Comparison of ENCODE assay signal across 8 cellular contexts in genomic region chr6:15023448-15023847, GRCh38.
DNase-seq lines count a peak whose midpoint lies in the region; ATAC-seq, FAIRE-seq and TF ChIP-seq lines count a peak whose summit lies in the region.

No MANE protein-coding gene starts in this region.

- TF ChIP-seq POLR2A in H1 (IDR thresholded peaks at IDR 0.05; ENCODE audit: control extremely low read depth in 1 of 2, low read depth in 2 of 2, low read length in 2 of 2): no peak

- H3K27ac Mint-ChIP-seq in IgD-negative memory B cell (peak overlapping the region in 1 of 3 donors; percentile 2), progenitor cell of endocrine pancreas (no peak overlapping the region)

- peak overlapping the region; percentile 65 for H2BK12ac ChIP-seq in H1 (ENCODE audit: low read depth, low read length)

- no peak overlapping the region; a peak in 1 of 4 replicates for H3K4me2 ChIP-seq in H1 (ENCODE audit: insufficient read depth in 1 of 2, low read depth in 2 of 2, low read length in 2 of 2)

- peak overlapping the region; percentile 33 for H3K23ac ChIP-seq in H1 (ENCODE audit: insufficient read length)

- peaks cover 0 to 5% (median 0%) of the 10 kb centered on the region in 3 donors for H3K9me3 Mint-ChIP-seq in IgD-negative memory B cell
- H3K9me3 Mint-ChIP-seq in progenitor cell of endocrine pancreas (ENCODE audit: low read depth): no peaks in the 10 kb centered on the region

- peaks cover 12% of the 10 kb centered on the region for H3K27me3 Mint-ChIP-seq in IgD-negative memory B cell
- peaks cover 9% of the 10 kb centered on the region for H3K27me3 Mint-ChIP-seq in progenitor cell of endocrine pancreas

- no peak overlapping the region for H3K9ac ChIP-seq in H1 (replicated peaks in 1 of 4; ENCODE audit: extremely low read depth in 1 of 4, low read depth in 3 of 4, low read length in 3 of 4)

- peak overlapping the region; percentile 68; the same call in 1 of the 2 replicates for H2AK5ac ChIP-seq in H1 (ENCODE audit: low read depth, low read length)

- peaks cover 19 to 27% of the 10 kb centered on the region in 2 experiments for H3K79me2 ChIP-seq in H1 (ENCODE audit: control insufficient read depth in 1 of 2, insufficient read depth in 2 of 2, low read length in 2 of 2)

- H3K14ac ChIP-seq in H1 (ENCODE audit: insufficient read length): peak overlapping the region; percentile 55

- H4K91ac ChIP-seq in H1 (replicated peaks; ENCODE audit: insufficient read length, low read length): peak overlapping the region; percentile 99

- H3K9me3 ChIP-seq in H1 (ENCODE audit: insufficient read depth in 2 of 2, low read depth in 1 of 2, low read length in 1 of 2): no peaks in the 10 kb centered on the region

- H4K20me1 ChIP-seq in H1 (replicated peaks in 1 of 2; ENCODE audit: control insufficient read depth in 1 of 2, insufficient read depth in 2 of 2, low read length in 2 of 2): no peaks in the 10 kb centered on the region

- no peak overlapping the region for H3K4me3 ChIP-seq in H1 (ENCODE audit: extremely low read depth in 1 of 4, insufficient read depth in 2 of 4, low read depth in 3 of 4, low read length in 4 of 4)

- H4K8ac ChIP-seq in H1 (ENCODE audit: extremely low read depth, insufficient read depth, low read length): no peak overlapping the region

- H3K27me3 ChIP-seq in H1 (replicated peaks in 1 of 4; ENCODE audit: control insufficient read depth in 3 of 4, extremely low read depth in 1 of 4, insufficient read depth in 3 of 4, low read length in 3 of 4): no peaks in the 10 kb centered on the region

- POLR2A ChIA-PET in H1 (lab: Charles Lee; ENCODE audit: partially characterized antibody): interaction anchor here (0.7 to 1.2 kb wide), 2 partner anchors 22 to 71 kb away, joined by 3 read pairs; no protein-coding TSS in a partner anchor

- H2BK15ac ChIP-seq in H1 (ENCODE audit: low read length): 0 out of 2 replicates have a peak overlapping the region, but pooled peaks have one; percentile 98

- H2AFZ ChIP-seq in H1 (ENCODE audit: low read length): no peak overlapping the region

- no peaks in the 10 kb centered on the region; the same call in 1 of the 2 replicates for H3K79me1 ChIP-seq in H1 (ENCODE audit: low read depth, low read length)

- no peak for TF ChIP-seq EP300 in H1 (IDR thresholded peaks at IDR 0.05; ENCODE audit: borderline replicate concordance in 1 of 2, low read depth in 2 of 2, low read length in 2 of 2)

- H3K36me3 Mint-ChIP-seq in IgD-negative memory B cell (no peaks in the 10 kb centered on the region), progenitor cell of endocrine pancreas (ENCODE audit: insufficient read depth) (no peaks in the 10 kb centered on the region)

- H3K36me3 ChIP-seq in H1 (ENCODE audit: control insufficient read depth in 2 of 4, insufficient read depth in 4 of 4, low read length in 3 of 4): no peaks in the 10 kb centered on the region

- FAIRE-seq in H1 (lab: Jason Lieb, UNC): no peak

- intact Hi-C loops in left ventricle myocardium superior (cut with micrococcal nuclease): no loop called here

- H3K56ac ChIP-seq in H1 (replicated peaks; ENCODE audit: insufficient read length, low read depth, low read length): peak overlapping the region; percentile 25

- ATAC-seq in GM21529 (IDR thresholded peaks at IDR 0.05; ENCODE audit: unreplicated experiment) (peak; percentile 96), left ventricle myocardium superior (no peak)

- peak overlapping the region; percentile 100 for H2BK120ac ChIP-seq in H1 (replicated peaks; ENCODE audit: low read depth, low read length)

- H2BK5ac ChIP-seq in H1 (ENCODE audit: low read depth, low read length): peak overlapping the region; percentile 99; the same call in 1 of the 2 replicates

- 93% methylated on average over 8 of the region's 8 CpGs; no CpG with 5 or more reads in 1 of the 2 experiments for WGBS in H1 (ENCODE audit: extremely low coverage in 1 of 2, insufficient coverage in 1 of 2, insufficient read length in 1 of 2, insufficient replicate concordance in 2 of 2, low coverage in 1 of 2, low lambda C conversion rate in 2 of 2, missing lambda C conversion rate in 1 of 2), 2 experiments

- H3K23me2 ChIP-seq in H1 (ENCODE audit: low read depth, low read length): peaks cover 7% of the 10 kb centered on the region; the same call in 1 of the 2 replicates

- H4K5ac ChIP-seq in H1 (ENCODE audit: insufficient read length, low read depth, low read length): peak overlapping the region; percentile 39

- H3K4me3 Mint-ChIP-seq in IgD-negative memory B cell (peak overlapping the region; percentile 39 to 90 (median 68)), progenitor cell of endocrine pancreas (ENCODE audit: low read depth) (no peak overlapping the region)

- TF ChIP-seq CTCF in GM10266 (IDR thresholded peaks at IDR 0.05; ENCODE audit: control insufficient read depth, insufficient read depth, low read depth, missing control alignments): no peak
- no peak for TF ChIP-seq CTCF in H1 (IDR thresholded peaks at IDR 0.05; ENCODE audit: control extremely low read depth in 1 of 3, insufficient read depth in 1 of 3, low read depth in 1 of 3, low read length in 3 of 3)
- no peak for TF ChIP-seq CTCF in progenitor cell of endocrine pancreas (IDR thresholded peaks at IDR 0.05; ENCODE audit: unreplicated experiment)

- peak overlapping the region; percentile 96 for H3K18ac ChIP-seq in H1 (ENCODE audit: extremely low read depth, low read length)

- H3K4me1 ChIP-seq in H1 (replicated peaks in 1 of 4; ENCODE audit: control insufficient read depth in 3 of 4, insufficient read depth in 4 of 4, low read length in 3 of 4): peaks cover 3 to 11% (median 9%) of the 10 kb centered on the region in 4 experiments; a peak in 5 of 7 replicates

- H3K27ac ChIP-seq in H1 (ENCODE audit: low read depth, low read length): peak overlapping the region; percentile 62

- DNase-seq in GM10266 (ENCODE audit: extremely low spot score) (peak; percentile 67), H1 (ENCODE audit: low read depth in 1 of 2, low spot score in 2 of 2) (no peak), NCI-H187 treated with DMSO at 0.1 percent for 48 hours (lab: John Stamatoyannopoulos, UW) (no peak), glomerular visceral epithelial cell (ENCODE audit: extremely low spot score) (no peak), progenitor cell of endocrine pancreas (ENCODE audit: low spot score, unreplicated experiment) (no peak), left ventricle myocardium superior (no peak)

- no peak for TF ChIP-seq RAD21 in H1 (IDR thresholded peaks at IDR 0.05 in 1 of 2, conservative IDR thresholded peaks at IDR 0.05 in 1 of 2; ENCODE audit: low read depth in 2 of 2, low read length in 2 of 2)

- peak overlapping the region; percentile 98 for H3K4ac ChIP-seq in H1 (replicated peaks; ENCODE audit: insufficient read length, low read depth, low read length)

- H3K4me1 Mint-ChIP-seq in IgD-negative memory B cell: peaks cover 6 to 10% (median 10%) of the 10 kb centered on the region in 3 donors
- peaks cover 19% of the 10 kb centered on the region for H3K4me1 Mint-ChIP-seq in progenitor cell of endocrine pancreas (ENCODE audit: low read depth)

- CTCF ChIA-PET in H1 (lab: Charles Lee; ENCODE audit: partially characterized antibody): interaction anchor here (1.2 kb wide), 1 partner anchor 9 kb away, joined by 3 read pairs; no protein-coding TSS in a partner anchor

- H2BK20ac ChIP-seq in H1 (ENCODE audit: low read length): peak overlapping the region; percentile 99

TF ChIP-seq in H1, 55 proteins besides CTCF, POLR2A, EP300 and RAD21:
- TF ChIP-seq TAF1 (IDR thresholded peaks at IDR 0.05; ENCODE audit: low read depth, low read length) (no peak), SIRT6 (IDR thresholded peaks at IDR 0.05; ENCODE audit: low read length) (no peak), JUN (IDR thresholded peaks at IDR 0.05; ENCODE audit: low read depth, low read length) (no peak), PHF8 (conservative IDR thresholded peaks at IDR 0.05; ENCODE audit: low read depth, low read length) (no peak), POU5F1 (IDR thresholded peaks at IDR 0.05; ENCODE audit: low read depth, low read length) (no peak), BACH1 (IDR thresholded peaks at IDR 0.05; ENCODE audit: low read length) (no peak), RXRA (IDR thresholded peaks at IDR 0.05; ENCODE audit: insufficient read depth, low read depth, low read length) (no peak), RBBP5 (IDR thresholded peaks at IDR 0.05; ENCODE audit: borderline replicate concordance, low read depth, low read length) (no peak), EZH2 (IDR thresholded peaks at IDR 0.05; ENCODE audit: low read depth, low read length, severe bottlenecking) (no peak), SIX5 (IDR thresholded peaks at IDR 0.05; ENCODE audit: low read depth, low read length) (no peak), CBX5 (IDR thresholded peaks at IDR 0.05; ENCODE audit: low read depth, low read length) (no peak), MAX (IDR thresholded peaks at IDR 0.05) (no peak), GTF2F1 (IDR thresholded peaks at IDR 0.05; ENCODE audit: borderline replicate concordance, low read depth, low read length) (no peak), SIN3A (conservative IDR thresholded peaks at IDR 0.05 in 1 of 2, IDR thresholded peaks at IDR 0.05 in 1 of 2; ENCODE audit: low read depth in 1 of 2, low read length in 2 of 2) (no peak), HDAC2 (IDR thresholded peaks at IDR 0.05; ENCODE audit: borderline replicate concordance in 1 of 2, low read depth in 2 of 2, low read length in 2 of 2) (no peak), TBP (IDR thresholded peaks at IDR 0.05; ENCODE audit: low read depth, low read length) (no peak)
- TF ChIP-seq, protein P1, sequence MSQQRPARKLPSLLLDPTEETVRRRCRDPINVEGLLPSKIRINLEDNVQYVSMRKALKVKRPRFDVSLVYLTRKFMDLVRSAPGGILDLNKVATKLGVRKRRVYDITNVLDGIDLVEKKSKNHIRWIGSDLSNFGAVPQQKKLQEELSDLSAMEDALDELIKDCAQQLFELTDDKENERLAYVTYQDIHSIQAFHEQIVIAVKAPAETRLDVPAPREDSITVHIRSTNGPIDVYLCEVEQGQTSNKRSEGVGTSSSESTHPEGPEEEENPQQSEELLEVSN (IDR thresholded peaks at IDR 0.05): no peak
